Comparison of ENCODE assay signal across 23 cellular contexts in the genomic region with DNA sequence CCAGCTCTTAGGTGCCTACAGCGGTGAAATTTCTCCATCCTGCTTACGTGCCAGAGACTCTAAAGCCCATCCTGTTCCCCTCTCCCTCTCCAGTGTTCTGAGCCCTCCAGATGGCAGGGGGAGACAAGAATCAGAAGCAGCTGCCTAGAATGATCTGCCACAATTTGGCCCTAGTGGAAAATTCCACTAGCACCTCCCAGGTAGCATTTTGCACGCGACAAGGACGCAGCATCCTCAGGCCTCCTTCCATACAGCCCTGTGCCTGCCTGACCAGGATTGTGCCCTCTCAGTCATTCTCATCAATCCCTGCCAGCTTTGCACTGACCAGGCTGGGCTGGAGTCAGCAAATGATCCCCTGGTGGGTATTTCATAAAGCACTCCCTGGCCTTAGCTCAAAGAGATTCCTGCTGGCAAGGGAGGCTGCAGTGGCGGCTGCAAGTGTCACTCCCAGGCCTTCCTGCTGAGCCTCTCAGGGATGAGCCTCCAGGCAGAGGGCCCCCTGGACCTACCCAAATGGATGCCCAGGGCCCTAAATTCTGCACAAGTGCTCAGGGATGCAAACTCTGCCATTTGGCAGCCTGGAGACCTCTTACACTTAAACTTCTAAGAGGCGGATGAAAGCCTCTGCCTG.
DNase-seq lines count a peak whose midpoint lies in the region; ATAC-seq, FAIRE-seq and TF ChIP-seq lines count a peak whose summit lies in the region.
"Had no signal": no experiment of that assay in that cellular context is flagged by ENCODE, and none has a peak within 500 bp of the region (broad histone marks: within the 10 kb centered on the region; RNA-seq: fewer than 3 reads in every experiment).

No MANE protein-coding gene starts in this region.

- FAIRE-seq in HTR-8/SVneo (lab: Jason Lieb, UNC) = no peak
- FAIRE-seq: GM12892, GM19239, H1, HepG2 had no signal

- TF ChIP-seq CTCF in type B pancreatic cell (conservative IDR thresholded peaks at IDR 0.05) = no peak

- H3K4me1 Mint-ChIP-seq in type B pancreatic cell (ENCODE audit: unreplicated experiment) = no peaks in the 10 kb centered on the region

- H3K27ac Mint-ChIP-seq in type B pancreatic cell = no peak overlapping the region
- H3K27ac Mint-ChIP-seq: CD8-positive, alpha-beta T cell had no signal

- peak; percentile 39 for DNase-seq in cardiac septum (ENCODE audit: low spot score)
- no peak for DNase-seq in Right ventricle myocardium inferior (ENCODE audit: missing footprints)
- DNase-seq in NCI-H2171 treated with DMSO at 0.1 percent for 48 hours (lab: John Stamatoyannopoulos, UW) = peak; percentile 56
- peak; percentile 8 for DNase-seq in left lobe of liver (ENCODE audit: low spot score)
- no peak for DNase-seq in HTR-8/SVneo (ENCODE audit: insufficient read length, low spot score)
- no peak for DNase-seq in type B pancreatic cell (ENCODE audit: extremely low spot score, unreplicated experiment)
- no peak for DNase-seq in stimulated activated CD4-positive, alpha-beta T cell treated with anti-CD3 and anti-CD28 coated beads, Interleukin-15, amount 100 ng/mL, for 24 hours
- DNase-seq: Caco-2; CD8-positive, alpha-beta T cell; DMS79 treated with DMSO at 0.1 percent for 48 hours; HCEC 1CT; Karpas-422; NCI-H1092 treated with DMSO at 0.1 percent for 48 hours; NCI-H1436; NCI-H1930; NCI-H2107; PC-3; SJCRH30 had no signal

- H3K4me3 Mint-ChIP-seq in type B pancreatic cell = no peak overlapping the region
- H3K4me3 Mint-ChIP-seq: CD8-positive, alpha-beta T cell had no signal

- ATAC-seq in Right ventricle myocardium inferior (no peak), left lobe of liver (no peak)
- ATAC-seq: CD8-positive, alpha-beta T cell; HepG2; PC-3; SK-N-SH treated with all-trans-retinoic acid at 6 μM for 48 hours had no signal

- peaks cover 7% of the 10 kb centered on the region for H3K9me3 Mint-ChIP-seq in type B pancreatic cell

- H3K27me3 Mint-ChIP-seq in type B pancreatic cell = peaks cover 20% of the 10 kb centered on the region

- no peaks in the 10 kb centered on the region for H3K36me3 Mint-ChIP-seq in type B pancreatic cell
- H3K36me3 Mint-ChIP-seq: CD8-positive, alpha-beta T cell had no signal

- intact Hi-C loops in cardiac septum (cut with DNase I) = no loop called here
- intact Hi-C loops in Right ventricle myocardium inferior (cut with DNase I) = no loop called here

Comparison
In these comparisons a context has a peak if more than half of its experiments do, and no peak if none do; other contexts are left out.
1. DNase-seq: peak in cardiac septum (single experiment), NCI-H2171 treated with DMSO at 0.1 percent for 48 hours (single experiment) and left lobe of liver (single experiment); none in Right ventricle myocardium inferior (single experiment), HTR-8/SVneo (single experiment), type B pancreatic cell (single experiment) and stimulated activated CD4-positive, alpha-beta T cell treated with anti-CD3 and anti-CD28 coated beads, Interleukin-15, amount 100 ng/mL, for 24 hours (single experiment).